Comparison of ENCODE assay signal across 8 cellular contexts in genomic region chr1:108828074-108828961, GRCh38. TPM values are rescaled to one million over a fixed set of nuclear protein-coding genes. Genes with fewer than 3 reads are reported as not detected.
DNase-seq lines count a peak whose midpoint lies in the region; ATAC-seq lines count a peak whose summit lies in the region.

No MANE protein-coding gene starts in this region.

- no peaks in the 10 kb centered on the region for H3K9me3 ChIP-seq in CD4-positive, alpha-beta memory T cell (ENCODE audit: control insufficient read depth in 1 of 2, low read length in 2 of 2)
- H3K9me3 ChIP-seq in HAP-1, result no peaks in the 10 kb centered on the region

- no peak for ATAC-seq in GM21423 (IDR thresholded peaks at IDR 0.05; ENCODE audit: unreplicated experiment)

- no peaks in the 10 kb centered on the region for H3K9me3 Mint-ChIP-seq in CD4-positive, alpha-beta memory T cell

- POLR2A ChIA-PET in CD4-positive, alpha-beta memory T cell (lab: Charles Lee; ENCODE audit: partially characterized antibody), result interaction anchor here (0.8 to 1.0 kb wide), 2 partner anchors 70 to 136 kb away, joined by 3 to 4 read pairs; partner anchors contain the start of gene PRPF38B

- in situ Hi-C loops in HAP-1 (cut with MboI; ENCODE audit: low sequenced_read_pairs), result no loop called here

- no peak overlapping the region for H3K27ac Mint-ChIP-seq in CD4-positive, alpha-beta memory T cell

- peaks cover 8% of the 10 kb centered on the region for H3K4me1 ChIP-seq in CD4-positive, alpha-beta memory T cell (ENCODE audit: insufficient read depth, low read length)
- peaks cover 16% of the 10 kb centered on the region for H3K4me1 ChIP-seq in HAP-1

- H3K36me3 Mint-ChIP-seq in CD4-positive, alpha-beta memory T cell, result no peaks in the 10 kb centered on the region

- no peak overlapping the region for H3K4me3 Mint-ChIP-seq in CD4-positive, alpha-beta memory T cell

- no peak overlapping the region for H3K27ac ChIP-seq in CD4-positive, alpha-beta memory T cell (ENCODE audit: low read depth, low read length)

- H3K27me3 ChIP-seq in CD4-positive, alpha-beta memory T cell (ENCODE audit: insufficient read depth, low read length), result no peaks in the 10 kb centered on the region
- H3K27me3 ChIP-seq in HAP-1 (ENCODE audit: low read depth), result no peaks in the 10 kb centered on the region

- intact Hi-C loops in CD4-positive, alpha-beta memory T cell (cut with micrococcal nuclease), result loop anchor here (1.0 to 5.0 kb wide), 3 partner anchors 70 to 364 kb away; partner anchors contain the start of gene PRPF38B

- peak; percentile 38 to 59 (median 57) for DNase-seq in CD4-positive, alpha-beta memory T cell
- DNase-seq in HAP-1 (ENCODE audit: low spot score in 2 of 2) (peak; percentile 90 to 91), NCI-H2227 treated with DMSO at 0.1 percent for 48 hours (lab: John Stamatoyannopoulos, UW) (peak; percentile 47), cerebellar cortex (ENCODE audit: low spot score) (peak; percentile 88), kidney tubule cell (ENCODE audit: low spot score) (peak; percentile 77)
- peak; percentile 40 to 47 for DNase-seq in activated CD4-positive, alpha-beta T cell treated with anti-CD3 and anti-CD28 coated beads for 24 hours (ENCODE audit: low read depth in 2 of 2)
- peak; percentile 28 to 53 (median 32) for DNase-seq in stimulated activated CD4-positive, alpha-beta T cell treated with anti-CD3 and anti-CD28 coated beads, Interleukin-1b, Interleukin-23, amount 100 ng/mL, for 24 hours (ENCODE audit: low read depth in 4 of 4, low spot score in 1 of 4)

- H3K36me3 ChIP-seq in CD4-positive, alpha-beta memory T cell (ENCODE audit: insufficient read depth, low read length), result no peaks in the 10 kb centered on the region
- no peaks in the 10 kb centered on the region for H3K36me3 ChIP-seq in HAP-1 (replicated peaks)

- no peak overlapping the region for H3K4me3 ChIP-seq in CD4-positive, alpha-beta memory T cell (ENCODE audit: low read length in 2 of 2)
- no peak overlapping the region for H3K4me3 ChIP-seq in HAP-1

- H3K27me3 Mint-ChIP-seq in CD4-positive, alpha-beta memory T cell, result peaks cover 2 to 3% of the 10 kb centered on the region in 2 donors

- CTCF ChIA-PET in CD4-positive, alpha-beta memory T cell (lab: Charles Lee; ENCODE audit: partially characterized antibody), result interaction anchor here (0.6 to 10.2 kb wide), 34 partner anchors 8 to 363 kb away, joined by 3 to 238 read pairs (median 6); partner anchors contain the start of genes CLCC1 and PRPF38B

- H3K4me1 Mint-ChIP-seq in CD4-positive, alpha-beta memory T cell, result peaks cover 0 to 10% (median 7%) of the 10 kb centered on the region in 4 donors

RNA-seq across cellular contexts. Expression of gene AKNAD1, which starts 28.6 kb away (rescaled TPM):
- total RNA-seq in CD4-positive, alpha-beta memory T cell, result not detected
- polyA plus RNA-seq in CD4-positive, alpha-beta memory T cell, result not detected

RNA-seq across cellular contexts. Expression of gene GPSM2, which starts 48.5 kb away (rescaled TPM):
- 1 to 10 TPM; 1.4 to 1.8 TPM for total RNA-seq in CD4-positive, alpha-beta memory T cell
- 1 to 10 TPM in 1 of 2 donors, under 1 TPM in 1; 0.55 to 1.2 TPM for polyA plus RNA-seq in CD4-positive, alpha-beta memory T cell

Comparison
In these comparisons a context has a peak if more than half of its experiments do, and no peak if none do; other contexts are left out.
1. DNase-seq: peak in every context shown above with its lines; median percentile 90 in HAP-1; 88 in cerebellar cortex; 77 in kidney tubule cell; 57 in CD4-positive, alpha-beta memory T cell; 47 in NCI-H2227 treated with DMSO at 0.1 percent for 48 hours; 44 in activated CD4-positive, alpha-beta T cell treated with anti-CD3 and anti-CD28 coated beads for 24 hours; 32 in stimulated activated CD4-positive, alpha-beta T cell treated with anti-CD3 and anti-CD28 coated beads, Interleukin-1b, Interleukin-23, amount 100 ng/mL, for 24 hours.